In the genomic region with DNA sequence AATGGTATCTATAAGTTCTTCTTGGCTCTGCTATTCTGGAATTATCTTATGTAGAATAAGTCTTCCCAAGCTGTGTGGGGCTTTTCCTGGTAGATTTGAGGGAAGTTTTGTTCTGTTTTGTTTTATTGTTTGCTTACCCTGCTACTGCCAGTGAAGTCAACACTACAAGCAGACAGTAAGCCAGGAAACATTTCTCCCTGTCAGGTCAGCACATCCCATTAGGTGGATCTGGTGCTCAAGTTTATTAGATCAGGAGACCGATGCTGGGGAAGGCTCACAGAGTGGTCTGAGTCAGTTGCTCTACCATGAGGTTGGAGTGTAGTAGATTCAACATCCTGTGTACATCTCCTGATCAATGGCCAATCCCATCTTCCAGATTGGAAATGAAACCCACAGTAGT, we compare ENCODE assay signal across 14 cellular contexts.
"Had no signal": no experiment of that assay in that cellular context is flagged by ENCODE, and none has a peak within 500 bp of the region (broad histone marks: within the 10 kb centered on the region; RNA-seq: fewer than 3 reads in every experiment).

No MANE protein-coding gene starts in this region.

- ATAC-seq: activated CD4-positive, CD25-positive, alpha-beta regulatory T cell treated with anti-CD3 and anti-CD28 coated beads, Interleukin-2, amount 50 U/mL, for 24 hours; activated T-cell treated with anti-CD3 and anti-CD28 coated beads, Interleukin-2, amount 50 U/mL, for 4 hours; stimulated activated memory B cell treated with anti-CD40 and anti-IgM and Interleukin-4, amounts not matched to agents 10 μg/mL and 1 μg/mL and 100 μg/mL, for 72 hours had no signal

- H3K9me3 ChIP-seq: esophagus squamous epithelium, spleen had no signal

- DNase-seq: activated CD4-positive, alpha-beta T cell treated with anti-CD3 and anti-CD28 coated beads, Interleukin-2, amount 50 U/mL, for 4 hours; activated effector memory CD4-positive, alpha-beta T cell treated with anti-CD3 and anti-CD28 coated beads, Interleukin-2, amount 50 U/mL, for 16 hours; activated T-cell treated with anti-CD3 and anti-CD28 coated beads, Interleukin-2, amount 50 U/mL, for 4 hours; dorsolateral prefrontal cortex; esophagus squamous epithelium; foreskin fibroblast; head of caudate nucleus; right cardiac atrium; spleen; stimulated activated CD4-positive, alpha-beta T cell treated with anti-CD3 and anti-CD28 coated beads, Interleukin-1b, Interleukin-23, amount 100 ng/mL, for 48 hours had no signal

- H3K27me3 Mint-ChIP-seq: activated naive CD8-positive, alpha-beta T cell; stimulated activated memory B cell treated with anti-CD40 and anti-IgM and Interleukin-4, amounts not matched to agents 10 μg/mL and 1 μg/mL and 100 μg/mL, for 72 hours had no signal

- H3K27ac Mint-ChIP-seq: activated naive CD8-positive, alpha-beta T cell; stimulated activated memory B cell treated with anti-CD40 and anti-IgM and Interleukin-4, amounts not matched to agents 10 μg/mL and 1 μg/mL and 100 μg/mL, for 72 hours; T-helper 2 cell treated with Interferon-gamma antibody and Interleukin-4, amounts not matched to agents 5 μg/mL and 100 μg/mL, for 36 hours had no signal

- H3K4me3 ChIP-seq: dorsolateral prefrontal cortex, esophagus squamous epithelium, spleen had no signal

- H3K27me3 ChIP-seq: dorsolateral prefrontal cortex, esophagus squamous epithelium, spleen had no signal

- H3K4me3 Mint-ChIP-seq: activated naive CD8-positive, alpha-beta T cell; activated T-cell treated with anti-CD3 and anti-CD28 coated beads, Interleukin-2, amount 50 U/mL, for 4 hours; stimulated activated memory B cell treated with anti-CD40 and anti-IgM and Interleukin-4, amounts not matched to agents 10 μg/mL and 1 μg/mL and 100 μg/mL, for 72 hours; T-helper 2 cell treated with Interferon-gamma antibody and Interleukin-4, amounts not matched to agents 5 μg/mL and 100 μg/mL, for 36 hours had no signal

- H3K36me3 ChIP-seq: esophagus squamous epithelium, spleen had no signal

- H3K4me1 Mint-ChIP-seq: stimulated activated memory B cell treated with anti-CD40 and anti-IgM and Interleukin-4, amounts not matched to agents 10 μg/mL and 1 μg/mL and 100 μg/mL, for 72 hours had no signal

- H3K36me3 Mint-ChIP-seq: activated naive CD8-positive, alpha-beta T cell; stimulated activated memory B cell treated with anti-CD40 and anti-IgM and Interleukin-4, amounts not matched to agents 10 μg/mL and 1 μg/mL and 100 μg/mL, for 72 hours had no signal

- H3K27ac ChIP-seq: spleen had no signal
